Comparison of ENCODE assay signal across 22 cellular contexts in the genomic region with DNA sequence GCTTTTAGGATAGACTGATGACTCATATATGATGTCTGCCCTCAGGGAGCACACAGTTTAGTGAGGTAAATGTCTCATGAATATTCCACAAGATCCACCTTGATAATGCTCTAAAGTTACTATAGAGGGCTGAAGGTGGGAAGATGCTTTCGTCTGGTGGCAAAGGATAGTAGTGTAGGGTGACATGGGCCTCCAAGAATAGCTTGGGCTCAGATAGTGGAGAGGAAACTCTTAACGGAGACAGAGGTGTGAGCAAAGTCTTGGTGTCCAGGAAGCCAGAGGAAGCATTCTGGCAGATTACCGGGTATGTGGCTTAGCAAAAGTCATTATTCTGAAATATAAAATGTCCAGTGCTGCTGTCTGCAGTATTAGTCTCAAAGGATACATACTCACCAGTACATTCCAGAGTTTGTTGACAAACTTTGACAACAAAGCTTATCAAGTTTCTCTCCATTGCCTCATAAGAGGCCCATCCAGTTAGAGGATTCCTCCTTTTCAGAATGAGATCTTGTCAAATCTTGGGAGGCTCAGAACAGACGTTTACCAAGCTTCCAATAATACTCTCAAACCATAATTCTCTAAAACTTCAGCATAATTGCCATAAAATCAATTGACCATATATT.
DNase-seq lines count a peak whose midpoint lies in the region; ATAC-seq and TF ChIP-seq lines count a peak whose summit lies in the region.
"Had no signal": no experiment of that assay in that cellular context is flagged by ENCODE, and none has a peak within 500 bp of the region (broad histone marks: within the 10 kb centered on the region; RNA-seq: fewer than 3 reads in every experiment).

No MANE protein-coding gene starts in this region.

- H3K9me3 Mint-ChIP-seq in osteocyte (ENCODE audit: unreplicated experiment): no peaks in the 10 kb centered on the region
- H3K9me3 Mint-ChIP-seq in activated naive CD4-positive, alpha-beta T cell treated with anti-CD3 and anti-CD28 coated beads for 36 hours: no peaks in the 10 kb centered on the region

- CTCF ChIA-PET in activated naive CD4-positive, alpha-beta T cell treated with anti-CD3 and anti-CD28 coated beads for 36 hours (lab: Charles Lee): no interaction called here

- WGBS in aorta, 2 donors: 85 to 91% methylated on average over 4 of the region's 4 CpGs

- H3K4me1 Mint-ChIP-seq in osteocyte (ENCODE audit: unreplicated experiment): peaks cover 50% of the 10 kb centered on the region
- H3K4me1 Mint-ChIP-seq in activated naive CD4-positive, alpha-beta T cell treated with anti-CD3 and anti-CD28 coated beads for 36 hours (ENCODE audit: low read depth): no peaks in the 10 kb centered on the region

- H3K4me3 Mint-ChIP-seq in osteocyte (ENCODE audit: unreplicated experiment): no peak overlapping the region
- no peak overlapping the region for H3K4me3 Mint-ChIP-seq in activated naive CD4-positive, alpha-beta T cell treated with anti-CD3 and anti-CD28 coated beads for 36 hours
- H3K4me3 Mint-ChIP-seq: B cell, CD14-positive monocyte had no signal

- H3K27me3 ChIP-seq in left ventricle myocardium inferior (ENCODE audit: low read depth) (no peaks in the 10 kb centered on the region), tibial artery (no peaks in the 10 kb centered on the region), aorta (ENCODE audit: control insufficient read depth in 1 of 2, insufficient read depth in 2 of 2, low read length in 1 of 2) (no peaks in the 10 kb centered on the region)

- H3K4me1 ChIP-seq in left ventricle myocardium inferior: peaks cover 36% of the 10 kb centered on the region
- peaks cover 0 to 99% (median 34%) of the 10 kb centered on the region in 4 donors for H3K4me1 ChIP-seq in tibial artery
- H3K4me1 ChIP-seq in aorta (ENCODE audit: control insufficient read depth in 1 of 2, insufficient read depth in 2 of 2, low read length in 2 of 2): peaks cover 9 to 16% of the 10 kb centered on the region in 2 donors

- no peak for ATAC-seq in Right ventricle myocardium inferior
- no peak for ATAC-seq in GM21723 (IDR thresholded peaks at IDR 0.05; ENCODE audit: unreplicated experiment)
- no peak for ATAC-seq in aorta (ENCODE audit: low FRiP score)

- intact Hi-C loops in left ventricle myocardium inferior (cut with micrococcal nuclease) (no loop called here), Right ventricle myocardium inferior (cut with DNase I) (loop anchor here (10.0 kb wide), 1 partner anchor 726 kb away; a partner anchor contains a TSS), tibial artery (cut with DNase I; ENCODE audit: low total_unique reads) (no loop called here), aorta (cut with DNase I) (no loop called here)
- intact Hi-C loops in activated naive CD4-positive, alpha-beta T cell treated with anti-CD3 and anti-CD28 coated beads for 36 hours (cut with micrococcal nuclease): no loop called here

- H3K27ac Mint-ChIP-seq in osteocyte (ENCODE audit: unreplicated experiment): peak overlapping the region; percentile 64
- no peak overlapping the region for H3K27ac Mint-ChIP-seq in activated naive CD4-positive, alpha-beta T cell treated with anti-CD3 and anti-CD28 coated beads for 36 hours

- H3K36me3 ChIP-seq in left ventricle myocardium inferior (no peaks in the 10 kb centered on the region), tibial artery (no peaks in the 10 kb centered on the region), aorta (ENCODE audit: control insufficient read depth in 1 of 2, insufficient read depth in 2 of 2, low read length in 1 of 2) (peaks cover 2 to 3% of the 10 kb centered on the region in 2 donors)

- H3K27me3 Mint-ChIP-seq in osteocyte (ENCODE audit: unreplicated experiment): no peaks in the 10 kb centered on the region
- no peaks in the 10 kb centered on the region for H3K27me3 Mint-ChIP-seq in activated naive CD4-positive, alpha-beta T cell treated with anti-CD3 and anti-CD28 coated beads for 36 hours (ENCODE audit: low read depth)
- H3K27me3 Mint-ChIP-seq: B cell had no signal

- no peak overlapping the region for H3K4me3 ChIP-seq in left ventricle myocardium inferior
- H3K4me3 ChIP-seq in fibroblast of villous mesenchyme (ENCODE audit: low read depth, low read length): no peak overlapping the region
- no peak overlapping the region for H3K4me3 ChIP-seq in tibial artery
- no peak overlapping the region for H3K4me3 ChIP-seq in aorta (ENCODE audit: low read length in 2 of 2)

- TF ChIP-seq CTCF in left ventricle myocardium inferior (IDR thresholded peaks at IDR 0.05; ENCODE audit: borderline replicate concordance): no peak
- TF ChIP-seq CTCF in fibroblast of villous mesenchyme (IDR thresholded peaks at IDR 0.05; ENCODE audit: insufficient read depth, low read depth, low read length): no peak
- no peak for TF ChIP-seq CTCF in osteocyte (IDR thresholded peaks at IDR 0.05)
- no peak for TF ChIP-seq CTCF in tibial artery (IDR thresholded peaks at IDR 0.05)

- H3K27ac ChIP-seq in left ventricle myocardium inferior (replicated peaks) (peak overlapping the region; percentile 6), tibial artery (peak overlapping the region; percentile 51 to 70), aorta (ENCODE audit: low read depth in 1 of 2, low read length in 2 of 2) (peak overlapping the region in 1 of 2 donors; percentile 36)
- H3K27ac ChIP-seq: KMS-11 had no signal

- no peaks in the 10 kb centered on the region for H3K9me3 ChIP-seq in left ventricle myocardium inferior (replicated peaks)
- no peaks in the 10 kb centered on the region for H3K9me3 ChIP-seq in tibial artery
- H3K9me3 ChIP-seq in aorta (ENCODE audit: control insufficient read depth, low read length): no peaks in the 10 kb centered on the region

- H3K36me3 Mint-ChIP-seq in osteocyte (ENCODE audit: unreplicated experiment): peaks cover 10% of the 10 kb centered on the region
- peaks cover 8% of the 10 kb centered on the region for H3K36me3 Mint-ChIP-seq in activated naive CD4-positive, alpha-beta T cell treated with anti-CD3 and anti-CD28 coated beads for 36 hours (ENCODE audit: low read depth)

- no peak for DNase-seq in left ventricle myocardium inferior
- DNase-seq in Right ventricle myocardium inferior (ENCODE audit: missing footprints): no peak
- peak; percentile 26 for DNase-seq in fibroblast of villous mesenchyme (ENCODE audit: low read depth)
- DNase-seq in osteocyte (ENCODE audit: extremely low spot score, unreplicated experiment): no peak
- DNase-seq in tibial artery: no peak
- DNase-seq in aorta: no peak
- DNase-seq in activated naive CD4-positive, alpha-beta T cell treated with anti-CD3 and anti-CD28 coated beads for 36 hours: no peak
- DNase-seq: EL; GF-D8; MV-4-11; NCI-H1105 treated with DMSO at 0.1 percent for 48 hours; NCI-H1694; NCI-H2081; NCI-H2171; NCI-H345; NCI-H524; NCI-H774; NK-92 treated with Interleukin-12 subunit alpha and Interleukin-12 subunit beta, amount 100 ng/mL, for 24 hours had no signal
